Comparison of ENCODE assay signal across 1 cellular context in the genomic region with DNA sequence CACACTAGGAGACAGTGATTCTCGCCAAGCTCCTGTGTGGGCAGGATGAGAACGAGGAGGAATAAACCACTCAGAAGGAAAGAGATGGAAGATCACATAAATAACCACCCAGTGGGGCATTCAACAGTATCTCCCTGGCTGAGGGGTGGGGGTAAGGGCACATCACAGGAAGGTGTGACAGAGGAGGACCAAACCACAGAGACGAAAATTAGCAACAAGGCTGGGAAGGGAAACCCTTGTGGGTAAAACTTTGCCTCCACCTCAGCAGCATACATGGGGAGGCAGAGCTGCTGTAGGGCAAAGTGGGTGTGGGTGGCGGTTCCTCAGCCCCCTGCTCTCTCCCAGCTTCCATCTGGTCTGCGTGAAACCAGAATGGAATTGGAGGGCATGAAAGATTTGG.
TF ChIP-seq lines count a peak whose summit lies in the region.

No MANE protein-coding gene starts in this region.

TF ChIP-seq in GM12878, 131 proteins besides CTCF, POLR2A, EP300 and RAD21:
- TF ChIP-seq KAT2A (conservative IDR thresholded peaks at IDR 0.05; ENCODE audit: control insufficient read depth, low read depth, low read length) = no peak
- no peak for TF ChIP-seq TCF3 (IDR thresholded peaks at IDR 0.05; ENCODE audit: borderline replicate concordance, insufficient read depth, low read depth, low read length)
- TF ChIP-seq JUND (IDR thresholded peaks at IDR 0.05; ENCODE audit: low read depth, low read length) = no peak
- TF ChIP-seq REST (IDR thresholded peaks at IDR 0.05; ENCODE audit: low read depth, low read length) = no peak
- no peak for TF ChIP-seq MEF2B (IDR thresholded peaks at IDR 0.05; ENCODE audit: partially characterized antibody, poor library complexity, severe bottlenecking)
- TF ChIP-seq IKZF1 (conservative IDR thresholded peaks at IDR 0.05) = no peak
- no peak for TF ChIP-seq ZBED1 (IDR thresholded peaks at IDR 0.05; ENCODE audit: borderline replicate concordance)
- no peak for TF ChIP-seq PAX5 (IDR thresholded peaks at IDR 0.05; ENCODE audit: borderline replicate concordance, low read depth, low read length)
- TF ChIP-seq, protein P1, sequence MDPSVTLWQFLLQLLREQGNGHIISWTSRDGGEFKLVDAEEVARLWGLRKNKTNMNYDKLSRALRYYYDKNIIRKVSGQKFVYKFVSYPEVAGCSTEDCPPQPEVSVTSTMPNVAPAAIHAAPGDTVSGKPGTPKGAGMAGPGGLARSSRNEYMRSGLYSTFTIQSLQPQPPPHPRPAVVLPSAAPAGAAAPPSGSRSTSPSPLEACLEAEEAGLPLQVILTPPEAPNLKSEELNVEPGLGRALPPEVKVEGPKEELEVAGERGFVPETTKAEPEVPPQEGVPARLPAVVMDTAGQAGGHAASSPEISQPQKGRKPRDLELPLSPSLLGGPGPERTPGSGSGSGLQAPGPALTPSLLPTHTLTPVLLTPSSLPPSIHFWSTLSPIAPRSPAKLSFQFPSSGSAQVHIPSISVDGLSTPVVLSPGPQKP (IDR thresholded peaks at IDR 0.05; ENCODE audit: low read depth, low read length) = no peak
- no peak for TF ChIP-seq CREB1 (IDR thresholded peaks at IDR 0.05; ENCODE audit: low read depth)
- no peak for TF ChIP-seq RFX5 (IDR thresholded peaks at IDR 0.05; ENCODE audit: low read depth, low read length)
- TF ChIP-seq BRCA1 (IDR thresholded peaks at IDR 0.05; ENCODE audit: low read depth, low read length) = no peak
- TF ChIP-seq SREBF2 (IDR thresholded peaks at IDR 0.05; ENCODE audit: low read length) = no peak
- no peak for TF ChIP-seq E2F4 (IDR thresholded peaks at IDR 0.05; ENCODE audit: low read depth, low read length)
- TF ChIP-seq ZNF384 (IDR thresholded peaks at IDR 0.05; ENCODE audit: borderline replicate concordance, low read depth, low read length) = no peak
- no peak for TF ChIP-seq NFXL1 (IDR thresholded peaks at IDR 0.05; ENCODE audit: borderline replicate concordance)
- TF ChIP-seq SMAD1 (IDR thresholded peaks at IDR 0.05; ENCODE audit: low read depth, partially characterized antibody) = no peak
- no peak for TF ChIP-seq TAF1 (IDR thresholded peaks at IDR 0.05; ENCODE audit: borderline replicate concordance, low read depth, low read length)
- no peak for TF ChIP-seq MYB (IDR thresholded peaks at IDR 0.05; ENCODE audit: borderline replicate concordance, low read depth, low read length)
TF ChIP-seq in GM12878: peak in this region for 0.
